In genomic region chr7:43572516-43573049, GRCh38 we compare ENCODE assay signal across 8 cellular contexts. TPM values are rescaled to one million over a fixed set of nuclear protein-coding genes. Genes with fewer than 3 reads are reported as not detected.
DNase-seq lines count a peak whose midpoint lies in the region; ATAC-seq and TF ChIP-seq lines count a peak whose summit lies in the region.

No MANE protein-coding gene starts in this region.

- no peaks in the 10 kb centered on the region for H3K27me3 Mint-ChIP-seq in activated T-helper 17 cell treated with anti-CD3 and anti-CD28 coated beads, Interleukin-2, amount 50 U/mL, for 72 hours

- intact Hi-C loops in left ventricle myocardium superior (cut with micrococcal nuclease) = no loop called here

- H3K9me3 Mint-ChIP-seq in activated T-helper 17 cell treated with anti-CD3 and anti-CD28 coated beads, Interleukin-2, amount 50 U/mL, for 72 hours = no peaks in the 10 kb centered on the region

- no peaks in the 10 kb centered on the region for H3K9me3 ChIP-seq in thoracic aorta

- no peak for TF ChIP-seq CTCF in thoracic aorta (IDR thresholded peaks at IDR 0.05)

- H3K4me3 ChIP-seq in thoracic aorta = no peak overlapping the region

- no peaks in the 10 kb centered on the region for H3K36me3 Mint-ChIP-seq in activated T-helper 17 cell treated with anti-CD3 and anti-CD28 coated beads, Interleukin-2, amount 50 U/mL, for 72 hours (ENCODE audit: low read depth)

- in situ Hi-C loops in KBM-7 (cut with MboI; ENCODE audit: low pct_unique_long_range_greater_than_20kb, low sequenced_read_pairs) = no loop called here

- no peaks in the 10 kb centered on the region for H3K27me3 ChIP-seq in thoracic aorta (replicated peaks; ENCODE audit: insufficient read depth)

- peak; percentile 93 for DNase-seq in KBM-7
- DNase-seq in left ventricle myocardium superior = no peak
- DNase-seq in thoracic aorta (ENCODE audit: low spot score) = no peak
- DNase-seq in COLO829 (ENCODE audit: low spot score) = no peak
- no peak for DNase-seq in NCI-H2107 treated with DMSO at 0.1 percent for 48 hours (lab: John Stamatoyannopoulos, UW; ENCODE audit: unreplicated experiment)
- no peak for DNase-seq in germinal center (ENCODE audit: low spot score)

- H3K4me3 Mint-ChIP-seq in activated T-helper 17 cell treated with anti-CD3 and anti-CD28 coated beads, Interleukin-2, amount 50 U/mL, for 72 hours = peak overlapping the region; percentile 12

- H3K4me1 Mint-ChIP-seq in activated T-helper 17 cell treated with anti-CD3 and anti-CD28 coated beads, Interleukin-2, amount 50 U/mL, for 72 hours = peaks cover 14% of the 10 kb centered on the region

- peak; percentile 37 for ATAC-seq in GM18498 (IDR thresholded peaks at IDR 0.05; ENCODE audit: unreplicated experiment)
- peak; percentile 98 for ATAC-seq in activated T-helper 17 cell treated with anti-CD3 and anti-CD28 coated beads, Interleukin-2, amount 50 U/mL, for 72 hours (replicated peaks)
- ATAC-seq in left ventricle myocardium superior = peak; percentile 58
- peak; percentile 69 for ATAC-seq in thoracic aorta (ENCODE audit: insufficient number of reproducible peaks, low FRiP score, low read depth)

- no peaks in the 10 kb centered on the region for H3K4me1 ChIP-seq in thoracic aorta (ENCODE audit: control insufficient read depth in 1 of 2, low read depth in 2 of 2)

- H3K36me3 ChIP-seq in thoracic aorta = no peaks in the 10 kb centered on the region

- H3K27ac ChIP-seq in thoracic aorta = no peak overlapping the region

- H3K27ac Mint-ChIP-seq in activated T-helper 17 cell treated with anti-CD3 and anti-CD28 coated beads, Interleukin-2, amount 50 U/mL, for 72 hours = peak overlapping the region; percentile 84

RNA-seq across cellular contexts. Expression of gene STK17A, which starts 10.3 kb away (rescaled TPM):
- total RNA-seq in activated T-helper 17 cell treated with anti-CD3 and anti-CD28 coated beads, Interleukin-2, amount 50 U/mL, for 72 hours = 10 to 100 TPM; 47.6 to 71.7 TPM
- total RNA-seq in left ventricle myocardium superior (26.5 TPM), thoracic aorta (10 to 100 TPM; 42.4 to 55.5 TPM)

Comparison
In these comparisons a context has a peak if more than half of its experiments do, and no peak if none do; other contexts are left out.
1. ATAC-seq: peak in every context shown above with its lines; median percentile 98 in activated T-helper 17 cell treated with anti-CD3 and anti-CD28 coated beads, Interleukin-2, amount 50 U/mL, for 72 hours; 69 in thoracic aorta; 58 in left ventricle myocardium superior; 37 in GM18498.